Comparison of ENCODE assay signal across 7 cellular contexts in the genomic region with DNA sequence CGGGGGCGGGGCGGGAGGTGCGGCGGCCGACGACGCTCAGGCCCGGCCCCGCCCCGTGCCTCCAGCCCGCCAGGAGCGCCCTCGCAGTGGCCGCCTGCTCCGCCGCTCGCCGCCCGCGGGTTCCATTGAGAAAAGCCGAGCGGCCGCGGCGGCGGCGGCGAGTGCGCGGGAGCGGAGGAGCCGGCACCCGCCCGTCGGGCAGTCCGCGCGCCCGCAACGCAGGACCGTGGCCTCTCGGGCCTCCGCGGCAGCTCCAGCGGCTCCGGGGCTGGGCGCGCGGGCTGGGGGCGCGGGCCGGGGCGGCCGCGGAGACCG. TPM values are rescaled to one million over a fixed set of nuclear protein-coding genes. Genes with fewer than 3 reads are reported as not detected.
DNase-seq lines count a peak whose midpoint lies in the region; FAIRE-seq and TF ChIP-seq lines count a peak whose summit lies in the region.

A gene (plus strand): TSS at position 64 of the 315 bp plus-strand sequence. CDS start 359 bp downstream, outside the sequence.

- peaks cover 11 to 17% (median 13%) of the 10 kb centered on the region in 5 donors for H3K27me3 ChIP-seq in subcutaneous abdominal adipose tissue (ENCODE audit: control insufficient read depth in 5 of 5, insufficient read depth in 4 of 5, low read length in 5 of 5)

- H3K9me3 ChIP-seq in subcutaneous abdominal adipose tissue (ENCODE audit: control insufficient read depth in 5 of 5, low read length in 5 of 5), result no peaks in the 10 kb centered on the region

- peaks cover 0 to 56% (median 50%) of the 10 kb centered on the region in 5 donors for H3K4me1 ChIP-seq in subcutaneous abdominal adipose tissue (ENCODE audit: control insufficient read depth in 5 of 5, insufficient read depth in 5 of 5, low read length in 5 of 5)

- peak within 1 kb of the TSS; percentile 54 for H3K4me3 ChIP-seq in iPS-11a (ENCODE audit: low read depth, low read length)
- peak within 1 kb of the TSS in 4 of 5 donors; percentile 62 to 73 (median 66) for H3K4me3 ChIP-seq in subcutaneous abdominal adipose tissue (ENCODE audit: low read depth in 1 of 5, low read length in 5 of 5)

- DNase-seq in H54 (ENCODE audit: insufficient read length, low spot score) (peak; percentile 96), dermis blood vessel endothelial cell (no peak), NCI-H2171 (lab: John Stamatoyannopoulos, UW) (no peak), NCI-H2107 (lab: John Stamatoyannopoulos, UW) (no peak)

- H3K9ac ChIP-seq in subcutaneous abdominal adipose tissue (ENCODE audit: low read length in 5 of 5), result peak within 1 kb of the TSS in 3 of 5 donors; percentile 25 to 66 (median 39)

- peak; percentile 72 for TF ChIP-seq POLR2A in H54 (IDR thresholded peaks at IDR 0.05; ENCODE audit: low read depth, low read length)

- no peak for FAIRE-seq in H54 (lab: Jason Lieb, UNC)

- H3K27ac ChIP-seq in VCaP, result peak within 1 kb of the TSS; percentile 87
- no peak within 1 kb of the TSS for H3K27ac ChIP-seq in subcutaneous abdominal adipose tissue (ENCODE audit: low read depth, low read length)

- TF ChIP-seq CTCF in VCaP (conservative IDR thresholded peaks at IDR 0.05), result no peak

- no peaks in the 10 kb centered on the region for H3K36me3 ChIP-seq in subcutaneous abdominal adipose tissue (ENCODE audit: control insufficient read depth in 5 of 5, insufficient read depth in 5 of 5, low read length in 5 of 5)

RNA-seq across cellular contexts. Expression of the gene that starts here (rescaled TPM):
- 1.4 and 1.6 TPM in 2 replicates for total RNA-seq in dermis blood vessel endothelial cell
